In the genomic region with DNA sequence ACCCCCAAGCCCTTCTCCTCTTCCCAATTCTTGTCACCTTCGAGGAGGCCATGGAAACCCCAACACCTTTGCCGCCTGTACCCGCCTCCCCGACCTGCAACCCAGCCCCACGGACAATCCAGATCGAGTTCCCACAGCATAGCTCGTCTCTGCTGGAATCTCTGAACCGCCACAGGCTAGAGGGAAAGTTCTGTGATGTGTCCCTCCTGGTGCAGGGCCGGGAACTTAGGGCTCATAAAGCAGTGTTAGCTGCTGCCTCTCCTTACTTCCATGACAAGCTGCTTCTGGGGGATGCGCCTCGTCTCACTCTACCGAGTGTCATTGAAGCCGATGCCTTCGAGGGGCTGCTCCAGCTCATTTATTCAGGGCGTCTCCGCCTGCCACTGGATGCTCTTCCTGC, we compare ENCODE assay signal across 8 cellular contexts. TPM values are rescaled to one million over a fixed set of nuclear protein-coding genes. Genes with fewer than 3 reads are reported as not detected.
DNase-seq lines count a peak whose midpoint lies in the region; ATAC-seq and TF ChIP-seq lines count a peak whose summit lies in the region.

No MANE protein-coding gene starts in this region.

- in situ Hi-C loops in GM23248 (cut with MboI), result no loop called here

- no peaks in the 10 kb centered on the region for H3K9me2 ChIP-seq in GM23248 (ENCODE audit: insufficient read depth)

- peak overlapping the region; percentile 85 for H3K4me2 ChIP-seq in GM23248 (ENCODE audit: unreplicated experiment)
- H3K4me2 ChIP-seq in skeletal muscle satellite cell (ENCODE audit: low read length), result peak overlapping the region; percentile 92

- H3K9me3 ChIP-seq in GM23248 (ENCODE audit: low read depth), result no peaks in the 10 kb centered on the region
- no peaks in the 10 kb centered on the region for H3K9me3 ChIP-seq in WERI-Rb-1 (ENCODE audit: severe bottlenecking)
- H3K9me3 ChIP-seq in right cardiac atrium (ENCODE audit: control insufficient read depth, low read length), result no peaks in the 10 kb centered on the region
- H3K9me3 ChIP-seq in skeletal muscle satellite cell (replicated peaks; ENCODE audit: low read length), result no peaks in the 10 kb centered on the region

- peaks cover 26% of the 10 kb centered on the region for H3K79me2 ChIP-seq in GM23248 (ENCODE audit: insufficient read depth)

- H3K27ac ChIP-seq in GM23248, result no peak overlapping the region
- H3K27ac ChIP-seq in WERI-Rb-1, result peak overlapping the region; percentile 61
- no peak overlapping the region for H3K27ac ChIP-seq in right cardiac atrium (ENCODE audit: low read length)

- H3K9ac ChIP-seq in GM23248 (peak overlapping the region; percentile 84), skeletal muscle satellite cell (ENCODE audit: low read depth, low read length) (peak overlapping the region; percentile 90)

- H4K20me1 ChIP-seq in GM23248 (ENCODE audit: insufficient read depth), result no peaks in the 10 kb centered on the region

- no peaks in the 10 kb centered on the region for H3K36me3 ChIP-seq in GM23248 (ENCODE audit: low read depth)
- H3K36me3 ChIP-seq in WERI-Rb-1, result peaks cover 37% of the 10 kb centered on the region
- peaks cover 13% of the 10 kb centered on the region for H3K36me3 ChIP-seq in skeletal muscle satellite cell (ENCODE audit: insufficient read depth, low read length)

- intact Hi-C loops in right cardiac atrium (cut with DNase I), result no loop called here
- intact Hi-C loops in posterior vena cava (cut with DNase I), result no loop called here

- no peak for TF ChIP-seq CTCF in WERI-Rb-1 (IDR thresholded peaks at IDR 0.05; ENCODE audit: low read depth, low read length)

- ATAC-seq in right cardiac atrium, result no peak
- no peak for ATAC-seq in HG02763 (IDR thresholded peaks at IDR 0.05; ENCODE audit: unreplicated experiment)
- no peak for ATAC-seq in GM19467 (IDR thresholded peaks at IDR 0.05; ENCODE audit: unreplicated experiment)

- DNase-seq in GM23248, result peak; percentile 14
- no peak for DNase-seq in WERI-Rb-1
- DNase-seq in right cardiac atrium, result no peak
- DNase-seq in HCEC 1CT, result no peak
- no peak for DNase-seq in posterior vena cava (ENCODE audit: low spot score)

- H3K4me1 ChIP-seq in GM23248 (ENCODE audit: insufficient read depth) (peaks cover 4% of the 10 kb centered on the region; the same call in 1 of the 2 replicates), right cardiac atrium (ENCODE audit: control insufficient read depth, insufficient read depth, low read length) (peaks cover 3% of the 10 kb centered on the region), skeletal muscle satellite cell (ENCODE audit: control insufficient read depth, insufficient read depth, low read length) (no peaks in the 10 kb centered on the region)

- peaks cover 10% of the 10 kb centered on the region for H3F3A ChIP-seq in GM23248 (ENCODE audit: insufficient read depth)

- H3K27me3 ChIP-seq in GM23248 (replicated peaks; ENCODE audit: insufficient read depth) (no peaks in the 10 kb centered on the region), WERI-Rb-1 (ENCODE audit: insufficient read depth, low read depth, severe bottlenecking) (no peaks in the 10 kb centered on the region), right cardiac atrium (ENCODE audit: control insufficient read depth, insufficient read depth) (no peaks in the 10 kb centered on the region), skeletal muscle satellite cell (ENCODE audit: control insufficient read depth, insufficient read depth, low read length) (no peaks in the 10 kb centered on the region)

- peak overlapping the region; percentile 87 for H3K4me3 ChIP-seq in GM23248
- H3K4me3 ChIP-seq in WERI-Rb-1 (ENCODE audit: low read depth, low read length), result peak overlapping the region; percentile 76
- H3K4me3 ChIP-seq in right cardiac atrium (ENCODE audit: low read length), result peak overlapping the region; percentile 51
- peak overlapping the region; percentile 87 for H3K4me3 ChIP-seq in skeletal muscle satellite cell (ENCODE audit: low read length)

- H2AFZ ChIP-seq in GM23248, result peak overlapping the region; percentile 66

- whole genome bisulfite sequencing in GM23248 (ENCODE audit: low coverage in 1 of 2, low lambda C conversion rate in 2 of 2, missing lambda C conversion rate in 2 of 2), 2 experiments, result 46 to 51% methylated on average over 16 of the region's 16 CpGs
- WGBS in right cardiac atrium, result 49% methylated on average over 16 of the region's 16 CpGs

RNA-seq across cellular contexts. Expression of a gene that starts 0.7 kb away (rescaled TPM):
- total RNA-seq in GM23248 (2014; rRNA removed; shearing (Covaris generic)), result 2.0 and 3.5 TPM in 2 replicates
- polyA plus RNA-seq in GM23248 (2016; fragmentation: Nextera tagmentation; extraction: Ambion mirVana), result 7.0 and 7.3 TPM in 2 replicates
- 1 to 10 TPM; 3.9 to 4.9 (median 4.3) TPM for total RNA-seq in right cardiac atrium
- 2.8 TPM for polyA plus RNA-seq in right cardiac atrium
- 6.3 and 6.6 TPM in 2 replicates for total RNA-seq in skeletal muscle satellite cell (2012; rRNA removed)
- 1 to 10 TPM; 3.9 to 5.0 TPM for total RNA-seq in posterior vena cava

RNA-seq across cellular contexts. Expression of a gene that starts 35.2 kb away (rescaled TPM):
- total RNA-seq in GM23248 (2014; rRNA removed; shearing (Covaris generic)), result 2.8 and 3.7 TPM in 2 replicates
- polyA plus RNA-seq in GM23248 (2016; fragmentation: Nextera tagmentation; extraction: Ambion mirVana), result 0.42 and 0.65 TPM in 2 replicates
- total RNA-seq in right cardiac atrium, result 10 to 100 TPM in 1 of 4 donors, 1 to 10 TPM in 3; 8.6 to 13.2 (median 9.0) TPM
- 8.0 TPM for polyA plus RNA-seq in right cardiac atrium
- total RNA-seq in skeletal muscle satellite cell (2012; rRNA removed), result 4.2 and 5.1 TPM in 2 replicates
- 10 to 100 TPM; 15.4 to 19.3 TPM for total RNA-seq in posterior vena cava

RNA-seq across cellular contexts. Expression of a gene that starts 37.1 kb away (rescaled TPM):
- 197 and 204 TPM in 2 replicates for total RNA-seq in GM23248 (2014; rRNA removed; shearing (Covaris generic))
- polyA plus RNA-seq in GM23248 (2016; fragmentation: Nextera tagmentation; extraction: Ambion mirVana) (397 and 404 TPM in 2 replicates), right cardiac atrium (170 TPM)
- total RNA-seq in right cardiac atrium (100 to 1,000 TPM; 128 to 177 (median 133) TPM), posterior vena cava (100 to 1,000 TPM; 107 to 110 TPM)
- total RNA-seq in skeletal muscle satellite cell (2012; rRNA removed), result 86.7 and 103 TPM in 2 replicates

RNA-seq across cellular contexts. Expression of a gene that starts 44.2 kb away (rescaled TPM):
- 39.8 and 44.9 TPM in 2 replicates for total RNA-seq in GM23248 (2014; rRNA removed; shearing (Covaris generic))
- polyA plus RNA-seq in GM23248 (2016; fragmentation: Nextera tagmentation; extraction: Ambion mirVana), result 24.5 TPM in 2 replicates
- total RNA-seq in right cardiac atrium, result 10 to 100 TPM; 55.5 to 70.6 (median 65.4) TPM
- 76.4 TPM for polyA plus RNA-seq in right cardiac atrium
- total RNA-seq in skeletal muscle satellite cell (2012; rRNA removed), result 10.9 and 11.6 TPM in 2 replicates
- total RNA-seq in posterior vena cava, result 10 to 100 TPM; 46.3 to 67.6 TPM
